In the genomic region with DNA sequence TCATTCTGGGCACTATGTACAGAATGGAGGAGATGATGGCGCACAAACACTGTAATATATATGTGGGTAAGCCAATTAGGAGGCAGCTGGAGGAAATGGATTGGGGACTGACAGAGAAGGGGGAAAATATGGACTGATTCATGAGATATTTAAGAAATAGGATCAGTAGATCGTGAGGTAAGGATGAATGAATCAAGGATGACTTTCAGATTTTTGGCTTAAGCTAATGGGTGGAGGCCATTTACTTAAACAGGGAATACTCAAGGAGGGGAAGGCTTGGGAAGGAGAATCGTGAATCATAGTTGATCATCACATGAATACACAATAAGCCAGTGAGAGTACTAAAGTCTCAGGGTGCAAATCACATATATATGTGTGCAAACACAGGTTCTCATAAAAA, we compare ENCODE assay signal across 13 cellular contexts. TPM values are rescaled to one million over a fixed set of nuclear protein-coding genes. Genes with fewer than 3 reads are reported as not detected.
A peak's percentile ranks its signal among the peaks of the same experiment; 100 is the strongest.
DNase-seq lines count a peak whose midpoint lies in the region; TF ChIP-seq lines count a peak whose summit lies in the region.
"Had no signal": no experiment of that assay in that cellular context is flagged by ENCODE, and none has a peak within 500 bp of the region (broad histone marks: within the 10 kb centered on the region; RNA-seq: fewer than 3 reads in every experiment).

No MANE protein-coding gene starts in this region.

- POLR2A ChIA-PET in AG04449 (lab: Yijun Ruan, JAX): interaction anchor here (0.7 to 1.2 kb wide), 5 partner anchors 12 to 817 kb away, joined by 3 read pairs; no protein-coding TSS in a partner anchor
- POLR2A ChIA-PET in HEK293T (lab: Yijun Ruan, JAX): no interaction called here

- no peak overlapping the region for H3K4me3 ChIP-seq in AG04449 (ENCODE audit: low read depth, low read length)

- TF ChIP-seq CTCF in AG04449 (IDR thresholded peaks at IDR 0.05; ENCODE audit: insufficient read depth, low read length, missing control alignments) (no peak), HFFc6 (IDR thresholded peaks at IDR 0.05) (no peak)

- peaks cover 47% of the 10 kb centered on the region for H3K4me1 Mint-ChIP-seq in HFFc6 (ENCODE audit: low read depth)

- peak; percentile 24 for DNase-seq in AG04449 (ENCODE audit: low read depth, low spot score)
- DNase-seq in HFFc6: peak; percentile 67
- DNase-seq in amniotic stem cell (lab: John Stamatoyannopoulos, UW): peak; percentile 28
- DNase-seq in hepatic stellate cell (ENCODE audit: low spot score): peak; percentile 61
- no peak for DNase-seq in NCI-H1436 treated with DMSO at 0.1 percent for 48 hours (lab: John Stamatoyannopoulos, UW)
- DNase-seq in HEK293T (ENCODE audit: extremely low spot score): no peak
- DNase-seq in NOMO-1 (lab: John Stamatoyannopoulos, UW; ENCODE audit: unreplicated experiment in 2 of 2): no peak
- no peak for DNase-seq in T1000 (lab: John Stamatoyannopoulos, UW)
- DNase-seq: activated T-cell treated with anti-CD3 and anti-CD28 coated beads, Interleukin-2, amount 50 U/mL, for 1 hour; DMS 273 treated with DMSO at 0.1 percent for 48 hours; T-helper 1 cell had no signal

- H3K27ac Mint-ChIP-seq in HFFc6: peak overlapping the region; percentile 95
- H3K27ac Mint-ChIP-seq: B cell; dendritic cell treated with granulocyte-macrophage colony-stimulating factor and Interleukin-4, amounts not matched to agents 40 ng/mL and 50 ng/mL, for 4 days had no signal

- no peaks in the 10 kb centered on the region for H3K36me3 Mint-ChIP-seq in HFFc6 (ENCODE audit: low read depth)

- CTCF ChIA-PET in AG04449 (lab: Yijun Ruan, JAX) (interaction anchor here (0.7 to 1.3 kb wide), 2 partner anchors 12 to 158 kb away, joined by 3 to 4 read pairs; no protein-coding TSS in a partner anchor), HEK293T (lab: Yijun Ruan, JAX) (interaction anchor here (0.6 to 0.7 kb wide), 2 partner anchors 9 to 40 kb away, joined by 3 read pairs; no protein-coding TSS in a partner anchor)

- peaks cover 2% of the 10 kb centered on the region; the same call in 1 of the 2 replicates for H3K27me3 Mint-ChIP-seq in HFFc6 (ENCODE audit: insufficient read depth)
- H3K27me3 Mint-ChIP-seq: B cell; dendritic cell treated with granulocyte-macrophage colony-stimulating factor and Interleukin-4, amounts not matched to agents 40 ng/mL and 50 ng/mL, for 4 days had no signal

- peak overlapping the region; percentile 67 for H3K4me3 Mint-ChIP-seq in HFFc6
- H3K4me3 Mint-ChIP-seq: B cell; dendritic cell treated with granulocyte-macrophage colony-stimulating factor and Interleukin-4, amounts not matched to agents 40 ng/mL and 50 ng/mL, for 4 days had no signal

- H3K9me3 Mint-ChIP-seq in HFFc6: no peaks in the 10 kb centered on the region
- H3K9me3 Mint-ChIP-seq: dendritic cell treated with granulocyte-macrophage colony-stimulating factor and Interleukin-4, amounts not matched to agents 40 ng/mL and 50 ng/mL, for 4 days had no signal

TF ChIP-seq in HEK293T, 16 proteins besides CTCF, POLR2A, EP300 and RAD21:
- TF ChIP-seq ELF4 (IDR thresholded peaks at IDR 0.05) (no peak), FOXA1 (IDR thresholded peaks at IDR 0.05) (no peak), NFRKB (IDR thresholded peaks at IDR 0.05) (no peak), BHLHE40 (IDR thresholded peaks at IDR 0.05; ENCODE audit: borderline replicate concordance) (no peak), CTBP1 (IDR thresholded peaks at IDR 0.05; ENCODE audit: borderline replicate concordance) (no peak), FOXK2 (IDR thresholded peaks at IDR 0.05) (no peak), ARNT (IDR thresholded peaks at IDR 0.05) (no peak)

RNA-seq across cellular contexts. Expression of a gene that starts 11.2 kb away (rescaled TPM):
- 10 to 100 TPM; 43.1 to 53.6 (median 47.2) TPM for total RNA-seq in HFFc6 (2021; fragmentation: NEBNext Ultra II Directional; extraction: Animal tissue kit (Norgen Biotek cat#: 25700))

Comparison
In these comparisons a context has a peak if more than half of its experiments do, and no peak if none do; other contexts are left out.
1. DNase-seq: peak in AG04449 (single experiment), HFFc6 (single experiment), amniotic stem cell (single experiment) and hepatic stellate cell (single experiment); none in NCI-H1436 treated with DMSO at 0.1 percent for 48 hours (single experiment), HEK293T (single experiment), NOMO-1 (0 of 2) and T1000 (single experiment).